8 cellular contexts compared by ENCODE assay signal in genomic region chr1:32817159-32817814, GRCh38. TPM values are rescaled to one million over a fixed set of nuclear protein-coding genes. Genes with fewer than 3 reads are reported as not detected.
A peak's percentile ranks its signal among the peaks of the same experiment; 100 is the strongest.
DNase-seq lines count a peak whose midpoint lies in the region; ATAC-seq and TF ChIP-seq lines count a peak whose summit lies in the region.

Gene S100PBP, plus strand, starts transcription at chr1:32817653. Its CDS starts 8,447 bp downstream, at chr1:32826100.
Gene YARS1, minus strand, starts transcription at chr1:32817358. Its CDS starts 114 bp downstream, at chr1:32817244.

- H3K9me3 ChIP-seq in H9 (ENCODE audit: control insufficient read depth, low read depth, low read length) (no peaks in the 10 kb centered on the region), MG63 (no peaks in the 10 kb centered on the region)

- DNase-seq in ELR (ENCODE audit: low read depth) (peak; percentile 99), H9 (peak; percentile 99), MG63 (peak; percentile 99), SHP77 treated with DMSO at 0.1 percent for 48 hours (lab: John Stamatoyannopoulos, UW) (peak; percentile 94), fibroblast of the aortic adventitia (ENCODE audit: low read depth) (peak; percentile 97), nephron progenitor cell (peak; percentile 100)
- DNase-seq in activated effector memory CD4-positive, alpha-beta T cell treated with anti-CD3 and anti-CD28 coated beads, Interleukin-2, amount 50 U/mL, for 16 hours: peak; percentile 100
- DNase-seq in stimulated activated naive CD8-positive, alpha-beta T cell treated with anti-CD3 and anti-CD28 coated beads, Interleukin-15, amount 100 ng/mL, for 72 hours: peak; percentile 100

- peak within 1 kb of the TSS; percentile 89 for H3K4me3 ChIP-seq in MG63
- H3K4me3 ChIP-seq in fibroblast of the aortic adventitia (ENCODE audit: low read depth, low read length): peak within 1 kb of the TSS; percentile 98

- peaks cover 0 to 2% of the 10 kb centered on the region in 2 experiments; a peak in 1 of 5 replicates for H3K9me3 Mint-ChIP-seq in H9
- H3K9me3 Mint-ChIP-seq in nephron progenitor cell: no peaks in the 10 kb centered on the region
- H3K9me3 Mint-ChIP-seq in stimulated activated naive CD8-positive, alpha-beta T cell treated with anti-CD3 and anti-CD28 coated beads, Interleukin-15, amount 100 ng/mL, for 72 hours: peaks cover 0 to 4% of the 10 kb centered on the region in 2 donors

- peak within 1 kb of the TSS; percentile 96 for H3K9ac ChIP-seq in H9 (ENCODE audit: extremely low read depth, insufficient read length, low read length)

- no peaks in the 10 kb centered on the region for H3K27me3 ChIP-seq in H9 (ENCODE audit: insufficient read depth, low read length)
- H3K27me3 ChIP-seq in MG63: no peaks in the 10 kb centered on the region

- H2BK5ac ChIP-seq in H9 (ENCODE audit: insufficient read length, low read length): no peak within 1 kb of the TSS

- no peak within 1 kb of the TSS for H2BK12ac ChIP-seq in H9 (ENCODE audit: insufficient read length, low read depth, low read length)

- H3T11ph ChIP-seq in H9 (ENCODE audit: low read length): no peak within 1 kb of the TSS

- H3K4me3 Mint-ChIP-seq in H9 (peak within 1 kb of the TSS; percentile 87 to 94), nephron progenitor cell (peak within 1 kb of the TSS; percentile 100)
- H3K4me3 Mint-ChIP-seq in stimulated activated naive CD8-positive, alpha-beta T cell treated with anti-CD3 and anti-CD28 coated beads, Interleukin-15, amount 100 ng/mL, for 72 hours: peak within 1 kb of the TSS; percentile 96 to 99

- peaks cover 41% of the 10 kb centered on the region; the same call in 1 of the 2 replicates for H3K79me2 ChIP-seq in H9 (ENCODE audit: insufficient read depth, low read length)

- H4K8ac ChIP-seq in H9 (replicated peaks; ENCODE audit: insufficient read length, low read depth, low read length): no peak within 1 kb of the TSS

- no peak within 1 kb of the TSS for H2BK15ac ChIP-seq in H9 (ENCODE audit: low read depth, low read length)

- H2AFZ ChIP-seq in H9 (ENCODE audit: low read length): no peak within 1 kb of the TSS

- H2BK120ac ChIP-seq in H9 (ENCODE audit: low read depth, low read length, poor library complexity, severe bottlenecking): peak within 1 kb of the TSS; percentile 41

- H3K36me3 ChIP-seq in MG63: peaks cover 39% of the 10 kb centered on the region

- peak within 1 kb of the TSS; percentile 93 for H3K14ac ChIP-seq in H9 (ENCODE audit: insufficient read depth, low read length)

- H3K23me2 ChIP-seq in H9 (ENCODE audit: insufficient read length, low read depth, low read length, poor library complexity, severe bottlenecking): peaks cover 8% of the 10 kb centered on the region

- H3K4me1 ChIP-seq in H9 (ENCODE audit: insufficient read depth, low read length): 0 out of 2 replicates have a peak, but pooled peaks cover 2% of the 10 kb centered on the region

- WGBS in H9 (ENCODE audit: extremely low coverage, insufficient read length, low lambda C conversion rate): no CpG with 5 or more reads among the region's 55 CpGs

- no peak within 1 kb of the TSS for H3K56ac ChIP-seq in H9 (ENCODE audit: insufficient read length, low read depth, low read length)

- no peak within 1 kb of the TSS for H4K5ac ChIP-seq in H9 (ENCODE audit: insufficient read length, low read depth, low read length)

- no peak within 1 kb of the TSS for H2AK5ac ChIP-seq in H9 (ENCODE audit: insufficient read length, low read length)

- ATAC-seq in stimulated activated naive CD8-positive, alpha-beta T cell treated with anti-CD3 and anti-CD28 coated beads, Interleukin-15, amount 100 ng/mL, for 72 hours: peak; percentile 95

- peaks cover 33 to 50% of the 10 kb centered on the region in 2 experiments for H3K4me1 Mint-ChIP-seq in H9
- H3K4me1 Mint-ChIP-seq in nephron progenitor cell: peaks cover 56% of the 10 kb centered on the region
- H3K4me1 Mint-ChIP-seq in stimulated activated naive CD8-positive, alpha-beta T cell treated with anti-CD3 and anti-CD28 coated beads, Interleukin-15, amount 100 ng/mL, for 72 hours: peaks cover 57% of the 10 kb centered on the region

- H3K27me3 Mint-ChIP-seq in H9 (ENCODE audit: low read depth) (no peaks in the 10 kb centered on the region), nephron progenitor cell (ENCODE audit: low read depth, poor library complexity) (no peaks in the 10 kb centered on the region)
- no peaks in the 10 kb centered on the region for H3K27me3 Mint-ChIP-seq in stimulated activated naive CD8-positive, alpha-beta T cell treated with anti-CD3 and anti-CD28 coated beads, Interleukin-15, amount 100 ng/mL, for 72 hours

- no peak within 1 kb of the TSS for H2BK20ac ChIP-seq in H9 (ENCODE audit: low read depth, low read length, poor library complexity, severe bottlenecking)

- H4K20me1 ChIP-seq in H9 (ENCODE audit: control insufficient read depth, insufficient read depth, insufficient read length): no peaks in the 10 kb centered on the region

- no peak for TF ChIP-seq CTCF in H9 (conservative IDR thresholded peaks at IDR 0.05)
- TF ChIP-seq CTCF in fibroblast of the aortic adventitia (IDR thresholded peaks at IDR 0.05; ENCODE audit: insufficient read depth, low read length): no peak
- no peak for TF ChIP-seq CTCF in nephron progenitor cell (IDR thresholded peaks at IDR 0.05)

- peak within 1 kb of the TSS; percentile 92 for H3K4me2 ChIP-seq in H9 (ENCODE audit: insufficient read depth, insufficient read length, low read length)

- peak within 1 kb of the TSS; percentile 48 for H3K27ac ChIP-seq in H9 (ENCODE audit: insufficient read length, low read depth, low read length)

- peak within 1 kb of the TSS; percentile 10 for H4K91ac ChIP-seq in H9 (ENCODE audit: insufficient read length, low read depth, low read length)

- no peak within 1 kb of the TSS for H3K23ac ChIP-seq in H9 (ENCODE audit: insufficient read length, low read depth, low read length)

- H3K36me3 Mint-ChIP-seq in H9 (ENCODE audit: insufficient read depth in 1 of 3, low read depth in 3 of 3) (peaks cover 24 to 33% (median 32%) of the 10 kb centered on the region in 3 experiments; a peak in 6 of 7 replicates), nephron progenitor cell (ENCODE audit: low read depth) (peaks cover 25% of the 10 kb centered on the region)

- H3K79me1 ChIP-seq in H9 (ENCODE audit: insufficient read depth, low read depth, low read length, poor library complexity, severe bottlenecking): peaks cover 2% of the 10 kb centered on the region

- peak within 1 kb of the TSS; percentile 90 for H3K18ac ChIP-seq in H9 (ENCODE audit: insufficient read length, low read depth, low read length)

- H3K27ac Mint-ChIP-seq in H9: peak within 1 kb of the TSS; percentile 97 to 99 (median 98)
- peak within 1 kb of the TSS; percentile 97 for H3K27ac Mint-ChIP-seq in nephron progenitor cell
- peak within 1 kb of the TSS; percentile 100 for H3K27ac Mint-ChIP-seq in stimulated activated naive CD8-positive, alpha-beta T cell treated with anti-CD3 and anti-CD28 coated beads, Interleukin-15, amount 100 ng/mL, for 72 hours

- peak within 1 kb of the TSS; percentile 6; the same call in 1 of the 2 replicates for H3K4ac ChIP-seq in H9 (ENCODE audit: low read depth, low read length)

RNA-seq across cellular contexts. Expression of gene S100PBP, which starts in this region (rescaled TPM):
- total RNA-seq in H9 (2021): 50.1 and 51.4 TPM in 2 replicates
- total RNA-seq in MG63 (2014; rRNA removed; shearing (Covaris generic); ENCODE audit: low replicate concordance): 28.5 and 38.5 TPM in 2 replicates
- total RNA-seq in fibroblast of the aortic adventitia (ENCODE audit: low replicate concordance): 42.4 and 64.5 TPM in 2 replicates

RNA-seq across cellular contexts. Expression of gene YARS1, which starts in this region (rescaled TPM):
- total RNA-seq in H9 (2021) (185 and 194 TPM in 2 replicates), fibroblast of the aortic adventitia (ENCODE audit: low replicate concordance) (96.7 and 186 TPM in 2 replicates)
- 95.0 and 160 TPM in 2 replicates for total RNA-seq in MG63 (2014; rRNA removed; shearing (Covaris generic); ENCODE audit: low replicate concordance)

Comparison
In these comparisons a context has a peak if more than half of its experiments do, and no peak if none do; other contexts are left out.
1. Peak in every context shown above with its lines: DNase-seq, ATAC-seq, H3K4me3 ChIP-seq and H3K27ac ChIP-seq.